In the genomic region with DNA sequence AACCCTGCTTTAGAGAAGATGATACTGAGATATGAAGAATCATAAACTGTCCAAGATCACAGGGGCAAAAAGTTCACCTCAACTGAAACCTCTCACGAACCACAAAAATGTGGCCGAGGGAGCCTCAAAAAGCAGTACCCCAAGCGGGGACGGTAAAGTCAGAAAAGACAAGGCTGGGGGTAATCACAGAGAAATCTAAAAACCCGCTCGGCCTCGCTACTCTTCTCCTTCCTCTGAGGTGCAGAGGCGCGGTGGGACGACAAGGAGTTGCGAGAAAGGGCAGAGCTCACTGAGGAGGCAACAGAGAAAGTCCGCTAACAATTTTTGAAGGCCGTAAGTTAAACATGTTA, we compare ENCODE assay signal across 8 cellular contexts. TPM values are rescaled to one million over a fixed set of nuclear protein-coding genes. Genes with fewer than 3 reads are reported as not detected.
DNase-seq lines count a peak whose midpoint lies in the region; ATAC-seq and TF ChIP-seq lines count a peak whose summit lies in the region.

No MANE protein-coding gene starts in this region.

- H3K27ac ChIP-seq in DOHH2 (ENCODE audit: low read depth, low read length) (peak overlapping the region; percentile 82), muscle layer of duodenum (ENCODE audit: low read length) (peak overlapping the region; percentile 68)

- H3K4me1 ChIP-seq in DOHH2 (ENCODE audit: control insufficient read depth, low read length), result peaks cover 12% of the 10 kb centered on the region
- H3K4me1 ChIP-seq in muscle layer of duodenum (ENCODE audit: control insufficient read depth in 1 of 2, insufficient read depth in 2 of 2, low read length in 2 of 2), result peaks cover 0 to 5% of the 10 kb centered on the region in 2 donors

- peaks cover 9% of the 10 kb centered on the region for H3K36me3 Mint-ChIP-seq in dendritic cell treated with granulocyte-macrophage colony-stimulating factor and Interleukin-4, amounts not matched to agents 40 ng/mL and 50 ng/mL, for 4 days (ENCODE audit: low read depth)

- DNase-seq in HuH-7.5 (ENCODE audit: low spot score), result peak; percentile 20
- DNase-seq in SK-N-DZ (ENCODE audit: low spot score), result no peak
- no peak for DNase-seq in NCI-H1694 (lab: John Stamatoyannopoulos, UW)
- DNase-seq in stimulated activated CD4-positive, alpha-beta T cell treated with anti-CD3 and anti-CD28 coated beads, Interleukin-4, amount 100 ng/mL, for 4 hours, result no peak

- H3K9me3 ChIP-seq in DOHH2 (ENCODE audit: control insufficient read depth, insufficient read depth, low read length) (no peaks in the 10 kb centered on the region), muscle layer of duodenum (ENCODE audit: control insufficient read depth in 1 of 2, low read length in 2 of 2) (no peaks in the 10 kb centered on the region)

- peak overlapping the region; percentile 80 for H3K27ac Mint-ChIP-seq in dendritic cell treated with granulocyte-macrophage colony-stimulating factor and Interleukin-4, amounts not matched to agents 40 ng/mL and 50 ng/mL, for 4 days

- peaks cover 9% of the 10 kb centered on the region; the same call in 1 of the 2 replicates for H3F3A ChIP-seq in DOHH2 (ENCODE audit: control insufficient read depth, insufficient read depth)

- H3K4me1 Mint-ChIP-seq in dendritic cell treated with granulocyte-macrophage colony-stimulating factor and Interleukin-4, amounts not matched to agents 40 ng/mL and 50 ng/mL, for 4 days (ENCODE audit: low read depth), result peaks cover 11% of the 10 kb centered on the region

- H3K4me3 ChIP-seq in DOHH2 (ENCODE audit: low read length) (peak overlapping the region; percentile 90), muscle layer of duodenum (ENCODE audit: low read depth in 1 of 2, low read length in 2 of 2) (peak overlapping the region; percentile 97 to 100)

- H4K20me1 ChIP-seq in DOHH2 (ENCODE audit: control insufficient read depth, insufficient read depth, low read depth, low read length), result no peaks in the 10 kb centered on the region

- H3K27me3 ChIP-seq in DOHH2 (ENCODE audit: control insufficient read depth, low read length) (no peaks in the 10 kb centered on the region), muscle layer of duodenum (ENCODE audit: low read depth, low read length) (no peaks in the 10 kb centered on the region)

- no peak for TF ChIP-seq CTCF in DOHH2 (IDR thresholded peaks at IDR 0.05; ENCODE audit: low read depth, low read length, poor library complexity, severe bottlenecking)

- H3K9me3 Mint-ChIP-seq in dendritic cell treated with granulocyte-macrophage colony-stimulating factor and Interleukin-4, amounts not matched to agents 40 ng/mL and 50 ng/mL, for 4 days, result no peaks in the 10 kb centered on the region

- H3K9me2 ChIP-seq in DOHH2 (replicated peaks; ENCODE audit: control insufficient read depth, low read length), result no peaks in the 10 kb centered on the region

- no peaks in the 10 kb centered on the region for H3K27me3 Mint-ChIP-seq in dendritic cell treated with granulocyte-macrophage colony-stimulating factor and Interleukin-4, amounts not matched to agents 40 ng/mL and 50 ng/mL, for 4 days

- H3K4me2 ChIP-seq in DOHH2 (ENCODE audit: low read length), result peak overlapping the region; percentile 81

- H3K79me2 ChIP-seq in DOHH2 (ENCODE audit: control insufficient read depth, low read length), result peaks cover 35% of the 10 kb centered on the region

- peak overlapping the region; percentile 89 for H3K4me3 Mint-ChIP-seq in dendritic cell treated with granulocyte-macrophage colony-stimulating factor and Interleukin-4, amounts not matched to agents 40 ng/mL and 50 ng/mL, for 4 days

- intact Hi-C loops in dendritic cell treated with granulocyte-macrophage colony-stimulating factor and Interleukin-4, amounts not matched to agents 40 ng/mL and 50 ng/mL, for 4 days (cut with micrococcal nuclease), result no loop called here

- peak; percentile 40 for ATAC-seq in GM21529 (IDR thresholded peaks at IDR 0.05; ENCODE audit: unreplicated experiment)

- H3K36me3 ChIP-seq in DOHH2 (ENCODE audit: control insufficient read depth, low read length) (peaks cover 6% of the 10 kb centered on the region), muscle layer of duodenum (ENCODE audit: control insufficient read depth in 1 of 2, insufficient read depth in 2 of 2, low read length in 2 of 2) (peaks cover 8 to 11% of the 10 kb centered on the region in 2 donors)

RNA-seq across cellular contexts. Expression of a gene that starts 0.4 kb away (rescaled TPM):
- polyA plus RNA-seq in SK-N-DZ (2014; cell fraction: cytosol; rRNA removed), result 8.6 and 9.1 TPM in 2 replicates
- polyA plus RNA-seq in SK-N-DZ (2014; cell fraction: nucleus; rRNA removed), result 10.9 and 11.7 TPM in 2 replicates
